Comparison of ENCODE assay signal across 10 cellular contexts in the genomic region with DNA sequence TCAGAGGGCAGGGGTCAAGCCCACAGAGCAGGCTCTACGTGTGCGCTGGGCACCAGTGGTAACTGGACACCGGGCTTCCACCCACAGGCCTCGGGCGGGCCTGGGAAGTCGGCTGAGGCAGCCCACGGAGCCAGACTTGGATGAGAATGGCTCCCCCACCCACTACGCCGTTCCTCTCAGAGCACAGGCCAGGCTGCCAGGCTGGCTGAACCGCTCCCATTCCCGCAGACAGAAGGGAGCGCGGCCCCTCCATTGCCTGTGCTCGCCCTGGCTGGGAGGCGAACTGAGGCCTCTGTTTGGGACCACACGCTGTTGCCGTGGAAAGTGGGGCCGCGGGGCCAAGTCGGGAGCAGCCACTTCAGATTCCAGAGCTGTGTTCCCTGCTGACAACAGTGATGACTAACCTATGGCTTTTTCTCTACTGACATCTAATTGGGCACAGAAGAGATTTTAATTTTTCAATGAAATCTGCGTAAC.
DNase-seq lines count a peak whose midpoint lies in the region; ATAC-seq and TF ChIP-seq lines count a peak whose summit lies in the region.
"Had no signal": no experiment of that assay in that cellular context is flagged by ENCODE, and none has a peak within 500 bp of the region (broad histone marks: within the 10 kb centered on the region; RNA-seq: fewer than 3 reads in every experiment).

No MANE protein-coding gene starts in this region.

- H3K4me3 Mint-ChIP-seq in brain (no peak overlapping the region), progenitor cell of endocrine pancreas (ENCODE audit: low read depth) (no peak overlapping the region)
- H3K4me3 Mint-ChIP-seq: CD4-positive, alpha-beta memory T cell; T-helper 1 cell treated with Interleukin-12 subunit alpha and Interleukin-12 subunit beta and Interleukin-4 antibody, amounts not matched to agents 30 μg/mL and 1 μg/mL, for 36 hours had no signal

- peaks cover 43% of the 10 kb centered on the region for H3K36me3 Mint-ChIP-seq in brain
- H3K36me3 Mint-ChIP-seq in progenitor cell of endocrine pancreas (ENCODE audit: insufficient read depth) = peaks cover 30% of the 10 kb centered on the region

- peaks cover 56 to 61% (median 60%) of the 10 kb centered on the region in 3 donors for H3K36me3 ChIP-seq in skeletal muscle tissue (ENCODE audit: control insufficient read depth in 3 of 3, insufficient read depth in 3 of 3, low read length in 3 of 3)

- TF ChIP-seq CTCF in brain (conservative IDR thresholded peaks at IDR 0.05) (no peak), progenitor cell of endocrine pancreas (IDR thresholded peaks at IDR 0.05; ENCODE audit: unreplicated experiment) (no peak)

- H3K27ac ChIP-seq in skeletal muscle tissue (ENCODE audit: low read depth, low read length) = peak overlapping the region; percentile 92

- peak overlapping the region; percentile 54 to 78 (median 71) for H3K9ac ChIP-seq in skeletal muscle tissue (ENCODE audit: low read depth in 1 of 3, low read length in 3 of 3)

- peaks cover 27% of the 10 kb centered on the region for H3K4me1 Mint-ChIP-seq in brain
- H3K4me1 Mint-ChIP-seq in progenitor cell of endocrine pancreas (ENCODE audit: low read depth) = peaks cover 12% of the 10 kb centered on the region

- H3K4me1 ChIP-seq in skeletal muscle tissue (ENCODE audit: control insufficient read depth in 3 of 3, insufficient read depth in 3 of 3, low read length in 3 of 3) = peaks cover 60 to 77% (median 77%) of the 10 kb centered on the region in 3 donors

- no peaks in the 10 kb centered on the region for H3K27me3 ChIP-seq in skeletal muscle tissue (ENCODE audit: control insufficient read depth in 3 of 3, insufficient read depth in 3 of 3, low read length in 3 of 3)

- H3K9me3 Mint-ChIP-seq in brain (no peaks in the 10 kb centered on the region), progenitor cell of endocrine pancreas (ENCODE audit: low read depth) (no peaks in the 10 kb centered on the region)
- H3K9me3 Mint-ChIP-seq: T-helper 1 cell treated with Interleukin-12 subunit alpha and Interleukin-12 subunit beta and Interleukin-4 antibody, amounts not matched to agents 30 μg/mL and 1 μg/mL, for 36 hours had no signal

- H3K27me3 Mint-ChIP-seq in brain = no peaks in the 10 kb centered on the region
- H3K27me3 Mint-ChIP-seq in progenitor cell of endocrine pancreas = no peaks in the 10 kb centered on the region
- H3K27me3 Mint-ChIP-seq: CD4-positive, alpha-beta memory T cell had no signal

- peak; percentile 27 for ATAC-seq in left lobe of liver

- H3K27ac Mint-ChIP-seq in brain (peak overlapping the region; percentile 32 to 91 (median 52)), progenitor cell of endocrine pancreas (no peak overlapping the region)

- no peaks in the 10 kb centered on the region for H3K9me3 ChIP-seq in skeletal muscle tissue (ENCODE audit: control insufficient read depth in 3 of 3, low read length in 3 of 3)

- peak overlapping the region in 1 of 3 donors; percentile 35 for H3K4me3 ChIP-seq in skeletal muscle tissue (ENCODE audit: low read length in 3 of 3)

- DNase-seq in GM03348 (ENCODE audit: low spot score) = peak; percentile 75
- no peak for DNase-seq in left lobe of liver (ENCODE audit: low spot score)
- no peak for DNase-seq in progenitor cell of endocrine pancreas (ENCODE audit: low spot score, unreplicated experiment)
- DNase-seq in dermis blood vessel endothelial cell = no peak
- no peak for DNase-seq in activated CD4-positive, alpha-beta T cell treated with anti-CD3 and anti-CD28 coated beads for 4 hours
- DNase-seq in DMS 273 treated with DMSO at 0.1 percent for 48 hours (lab: John Stamatoyannopoulos, UW) = no peak
